ENCODE assay signal across 11 cellular contexts in genomic region chr1:31802190-31803150, GRCh38. TPM values are rescaled to one million over a fixed set of nuclear protein-coding genes. Genes with fewer than 3 reads are reported as not detected.
DNase-seq lines count a peak whose midpoint lies in the region; ATAC-seq and TF ChIP-seq lines count a peak whose summit lies in the region.
"Had no signal": no experiment of that assay in that cellular context is flagged by ENCODE, and none has a peak within 500 bp of the region (broad histone marks: within the 10 kb centered on the region; RNA-seq: fewer than 3 reads in every experiment).

No MANE protein-coding gene starts in this region.

- no peak for TF ChIP-seq CTCF in stomach (IDR thresholded peaks at IDR 0.05)

- DNase-seq in activated CD4-positive, alpha-beta T cell treated with anti-CD3 and anti-CD28 coated beads, Interleukin-2, amount 10 ng/mL, durations not matched to agents 24 days and 14 days = no peak
- no peak for DNase-seq in activated CD4-positive, alpha-beta T cell treated with anti-CD3 and anti-CD28 coated beads for 1 hour
- no peak for DNase-seq in activated CD8-positive, alpha-beta T cell treated with anti-CD3 and anti-CD28 coated beads, Interleukin-2, amount 10 ng/mL, durations not matched to agents 7 days and 5 days
- DNase-seq in inferior parietal cortex (ENCODE audit: extremely low spot score) (peak; percentile 38), stomach (no peak), NCI-H146 treated with DMSO at 0.1 percent for 48 hours (lab: John Stamatoyannopoulos, UW; ENCODE audit: unreplicated experiment) (no peak), NCI-H510A treated with DMSO at 0.1 percent for 48 hours (lab: John Stamatoyannopoulos, UW) (no peak), mesenteric fat pad (ENCODE audit: low spot score) (no peak)
- DNase-seq: activated gamma-delta T cell treated with Interleukin-2 at 50 U/mL for 16 hours, PC-3 had no signal

- peak overlapping the region in 3 of 4 donors; percentile 16 to 23 (median 21) for H3K4me3 ChIP-seq in stomach
- H3K4me3 ChIP-seq: A549 had no signal

- H3K27me3 Mint-ChIP-seq in activated CD4-positive, alpha-beta T cell treated with anti-CD3 and anti-CD28 coated beads, Interleukin-2, amount 10 ng/mL, durations not matched to agents 24 days and 14 days = peaks cover 11% of the 10 kb centered on the region
- peaks cover 5% of the 10 kb centered on the region for H3K27me3 Mint-ChIP-seq in activated CD8-positive, alpha-beta T cell treated with anti-CD3 and anti-CD28 coated beads, Interleukin-2, amount 10 ng/mL, durations not matched to agents 7 days and 5 days (ENCODE audit: low read depth)

- ATAC-seq in activated CD8-positive, alpha-beta T cell treated with anti-CD3 and anti-CD28 coated beads, Interleukin-2, amount 10 ng/mL, durations not matched to agents 7 days and 5 days = no peak
- ATAC-seq: A549, PC-3 had no signal

- H3K27ac Mint-ChIP-seq in activated CD4-positive, alpha-beta T cell treated with anti-CD3 and anti-CD28 coated beads, Interleukin-2, amount 10 ng/mL, durations not matched to agents 24 days and 14 days = no peak overlapping the region
- H3K27ac Mint-ChIP-seq in activated CD8-positive, alpha-beta T cell treated with anti-CD3 and anti-CD28 coated beads, Interleukin-2, amount 10 ng/mL, durations not matched to agents 7 days and 5 days = no peak overlapping the region

- peak overlapping the region; percentile 58 for H3K4me3 Mint-ChIP-seq in activated CD4-positive, alpha-beta T cell treated with anti-CD3 and anti-CD28 coated beads, Interleukin-2, amount 10 ng/mL, durations not matched to agents 24 days and 14 days
- H3K4me3 Mint-ChIP-seq in activated CD8-positive, alpha-beta T cell treated with anti-CD3 and anti-CD28 coated beads, Interleukin-2, amount 10 ng/mL, durations not matched to agents 7 days and 5 days = peak overlapping the region; percentile 54

- no peaks in the 10 kb centered on the region for H3K4me1 ChIP-seq in stomach

- no peak for TF ChIP-seq POLR2A in stomach (IDR thresholded peaks at IDR 0.05)

- no peaks in the 10 kb centered on the region for H3K36me3 Mint-ChIP-seq in activated CD4-positive, alpha-beta T cell treated with anti-CD3 and anti-CD28 coated beads, Interleukin-2, amount 10 ng/mL, durations not matched to agents 24 days and 14 days (ENCODE audit: low read depth)
- H3K36me3 Mint-ChIP-seq in activated CD8-positive, alpha-beta T cell treated with anti-CD3 and anti-CD28 coated beads, Interleukin-2, amount 10 ng/mL, durations not matched to agents 7 days and 5 days (ENCODE audit: low read depth) = no peaks in the 10 kb centered on the region

- no peaks in the 10 kb centered on the region for H3K9me3 Mint-ChIP-seq in activated CD4-positive, alpha-beta T cell treated with anti-CD3 and anti-CD28 coated beads, Interleukin-2, amount 10 ng/mL, durations not matched to agents 24 days and 14 days
- H3K9me3 Mint-ChIP-seq in activated CD8-positive, alpha-beta T cell treated with anti-CD3 and anti-CD28 coated beads, Interleukin-2, amount 10 ng/mL, durations not matched to agents 7 days and 5 days (ENCODE audit: insufficient read depth) = no peaks in the 10 kb centered on the region

- H3K4me1 Mint-ChIP-seq in activated CD4-positive, alpha-beta T cell treated with anti-CD3 and anti-CD28 coated beads, Interleukin-2, amount 10 ng/mL, durations not matched to agents 24 days and 14 days = peaks cover 10% of the 10 kb centered on the region
- H3K4me1 Mint-ChIP-seq in activated CD8-positive, alpha-beta T cell treated with anti-CD3 and anti-CD28 coated beads, Interleukin-2, amount 10 ng/mL, durations not matched to agents 7 days and 5 days (ENCODE audit: low read depth) = peaks cover 9% of the 10 kb centered on the region

- TF ChIP-seq EP300 in stomach (IDR thresholded peaks at IDR 0.05) = no peak

- CTCF ChIA-PET in activated CD8-positive, alpha-beta T cell treated with anti-CD3 and anti-CD28 coated beads, Interleukin-2, amount 10 ng/mL, durations not matched to agents 7 days and 5 days (lab: Charles Lee) = interaction anchor here (1.2 to 1.3 kb wide), 2 partner anchors 13 to 159 kb away, joined by 3 to 4 read pairs; partner anchors contain the start of gene SPOCD1

- 32 to 48% (median 36%) methylated on average over 13 of the region's 13 CpGs for WGBS in stomach, 5 donors

- peak overlapping the region in 3 of 5 donors; percentile 4 to 60 (median 35) for H3K27ac ChIP-seq in stomach
- H3K27ac ChIP-seq: A549 had no signal

- H3K9me3 ChIP-seq in stomach = no peaks in the 10 kb centered on the region
- H3K9me3 ChIP-seq: A549 had no signal

- no peaks in the 10 kb centered on the region for H3K36me3 ChIP-seq in stomach

- intact Hi-C loops in activated CD4-positive, alpha-beta T cell treated with anti-CD3 and anti-CD28 coated beads, Interleukin-2, amount 10 ng/mL, durations not matched to agents 24 days and 14 days (cut with micrococcal nuclease) = no loop called here
- intact Hi-C loops in stomach (cut with DNase I; ENCODE audit: low total_unique reads) = no loop called here

- POLR2A ChIA-PET in activated CD8-positive, alpha-beta T cell treated with anti-CD3 and anti-CD28 coated beads, Interleukin-2, amount 10 ng/mL, durations not matched to agents 7 days and 5 days (lab: Charles Lee) = no interaction called here

- peaks cover 0 to 6% (median 0%) of the 10 kb centered on the region in 3 donors for H3K27me3 ChIP-seq in stomach

RNA-seq across cellular contexts. Expression of gene SPOCD1, which starts 13.4 kb away (rescaled TPM):
- not detected in 2 replicates for total RNA-seq in activated CD4-positive, alpha-beta T cell treated with anti-CD3 and anti-CD28 coated beads, Interleukin-2, amount 10 ng/mL, durations not matched to agents 24 days and 14 days
- not detected for total RNA-seq in activated CD8-positive, alpha-beta T cell treated with anti-CD3 and anti-CD28 coated beads, Interleukin-2, amount 10 ng/mL, durations not matched to agents 7 days and 5 days
- 10 to 100 TPM in 1 of 5 donors, 1 to 10 TPM in 2, under 1 TPM in 1, not detected in 1; 0.55 to 11.1 (median 5.1) TPM for total RNA-seq in stomach
- polyA plus RNA-seq in stomach = 1 to 10 TPM in 2 of 3 donors, under 1 TPM in 1; 0.95 to 5.6 (median 3.1) TPM
- total RNA-seq in mesenteric fat pad = 9.5 TPM

RNA-seq across cellular contexts. Expression of gene ADGRB2, which starts 38.3 kb away (rescaled TPM):
- total RNA-seq in activated CD4-positive, alpha-beta T cell treated with anti-CD3 and anti-CD28 coated beads, Interleukin-2, amount 10 ng/mL, durations not matched to agents 24 days and 14 days = 0.40 and 0.45 TPM in 2 replicates
- total RNA-seq in activated CD8-positive, alpha-beta T cell treated with anti-CD3 and anti-CD28 coated beads, Interleukin-2, amount 10 ng/mL, durations not matched to agents 7 days and 5 days = under 1 TPM; 0.05 to 0.37 TPM
- total RNA-seq in stomach (1 to 10 TPM in 4 of 5 donors, not detected in 1; 1.3 to 4.9 (median 2.8) TPM), mesenteric fat pad (3.9 TPM)
- 1 to 10 TPM in 2 of 3 donors, under 1 TPM in 1; 0.61 to 1.9 (median 1.5) TPM for polyA plus RNA-seq in stomach
